ENCODE assay signal across 12 cellular contexts in genomic region chr9:113350937-113351336, GRCh38. TPM values are rescaled to one million over a fixed set of nuclear protein-coding genes. Genes with fewer than 3 reads are reported as not detected.
DNase-seq lines count a peak whose midpoint lies in the region; ATAC-seq, FAIRE-seq and TF ChIP-seq lines count a peak whose summit lies in the region.
"Had no signal": no experiment of that assay in that cellular context is flagged by ENCODE, and none has a peak within 500 bp of the region (broad histone marks: within the 10 kb centered on the region; RNA-seq: fewer than 3 reads in every experiment).

No MANE protein-coding gene starts in this region.

- intact Hi-C loops in endothelial cell of umbilical vein (cut with micrococcal nuclease), result no loop called here
- intact Hi-C loops in vagina (cut with DNase I), result no loop called here

- no peak overlapping the region for H3K9ac ChIP-seq in endothelial cell of umbilical vein (replicated peaks; ENCODE audit: extremely low read depth, insufficient read depth, low read length)

- TF ChIP-seq CTCF in DOHH2 (IDR thresholded peaks at IDR 0.05; ENCODE audit: low read depth, low read length, poor library complexity, severe bottlenecking) (no peak), endothelial cell of umbilical vein (IDR thresholded peaks at IDR 0.05; ENCODE audit: extremely low read depth in 1 of 2, insufficient read depth in 1 of 2, low read depth in 1 of 2, low read length in 2 of 2) (no peak), vagina (IDR thresholded peaks at IDR 0.05) (no peak)

- no TSS peak for BruUV-seq in endothelial cell of umbilical vein (replicated peaks; lab: Mats Ljungman, UMichigan)

- no peak overlapping the region for H2AFZ ChIP-seq in endothelial cell of umbilical vein (ENCODE audit: low read depth, low read length)

- H3F3A ChIP-seq in DOHH2 (ENCODE audit: control insufficient read depth, insufficient read depth), result peaks cover 2% of the 10 kb centered on the region; the same call in 1 of the 2 replicates

- dilution Hi-C loops in endothelial cell of umbilical vein (cut with MboI; ENCODE audit: extremely low pct_ligation_motif_present, low sequenced_read_pairs), result no loop called here

- H3K27ac ChIP-seq in DOHH2 (ENCODE audit: low read depth, low read length) (no peak overlapping the region), endothelial cell of umbilical vein (ENCODE audit: insufficient read depth, low read depth, low read length) (no peak overlapping the region), vagina (no peak overlapping the region)
- H3K27ac ChIP-seq: right lobe of liver, testis had no signal

- CTCF ChIA-PET in endothelial cell of umbilical vein (lab: Charles Lee), result interaction anchor here (1.8 to 2.2 kb wide), 2 partner anchors 11 to 54 kb away, joined by 5 read pairs; partner anchors contain the start of gene WDR31

- H3K9me3 ChIP-seq in DOHH2 (ENCODE audit: control insufficient read depth, insufficient read depth, low read length) (no peaks in the 10 kb centered on the region), endothelial cell of umbilical vein (replicated peaks; ENCODE audit: control insufficient read depth, insufficient read depth, low read length) (no peaks in the 10 kb centered on the region), vagina (no peaks in the 10 kb centered on the region)
- H3K9me3 ChIP-seq: right lobe of liver, testis had no signal

- TF ChIP-seq POLR2A in endothelial cell of umbilical vein (IDR thresholded peaks at IDR 0.05; ENCODE audit: low read depth, low read length) (no peak), vagina (IDR thresholded peaks at IDR 0.05) (no peak)

- H3K4me2 ChIP-seq in DOHH2 (ENCODE audit: low read length) (peak overlapping the region; percentile 69), endothelial cell of umbilical vein (ENCODE audit: insufficient read depth, low read length) (no peak overlapping the region)

- no peak for FAIRE-seq in endothelial cell of umbilical vein (lab: Jason Lieb, UNC)

- H3K79me2 ChIP-seq in DOHH2 (ENCODE audit: control insufficient read depth, low read length) (no peaks in the 10 kb centered on the region), endothelial cell of umbilical vein (ENCODE audit: control insufficient read depth, insufficient read depth, low read length) (no peaks in the 10 kb centered on the region)

- ATAC-seq in GM21786 (IDR thresholded peaks at IDR 0.05; ENCODE audit: unreplicated experiment) (peak; percentile 51), HG03457 (IDR thresholded peaks at IDR 0.05; ENCODE audit: unreplicated experiment) (no peak), HG03354 (IDR thresholded peaks at IDR 0.05; ENCODE audit: poor library complexity, severe bottlenecking, unreplicated experiment) (no peak), GM19397 (IDR thresholded peaks at IDR 0.05; ENCODE audit: unreplicated experiment) (no peak)

- no peak overlapping the region for H3K4me3 ChIP-seq in DOHH2 (ENCODE audit: low read length)
- H3K4me3 ChIP-seq in endothelial cell of umbilical vein (replicated peaks in 1 of 3; ENCODE audit: insufficient read depth in 1 of 3, low read depth in 1 of 3, low read length in 3 of 3), result no peak overlapping the region
- H3K4me3 ChIP-seq in vagina, result no peak overlapping the region
- H3K4me3 ChIP-seq: right lobe of liver, testis had no signal

- POLR2A ChIA-PET in endothelial cell of umbilical vein (lab: Charles Lee), result no interaction called here

- H3K36me3 ChIP-seq in DOHH2 (ENCODE audit: control insufficient read depth, low read length) (no peaks in the 10 kb centered on the region), endothelial cell of umbilical vein (ENCODE audit: control insufficient read depth in 2 of 2, extremely low read depth in 1 of 2, insufficient read depth in 2 of 2, low read length in 2 of 2) (no peaks in the 10 kb centered on the region), vagina (no peaks in the 10 kb centered on the region)
- H3K36me3 ChIP-seq: right lobe of liver had no signal

- peaks cover 20% of the 10 kb centered on the region for H3K4me1 ChIP-seq in DOHH2 (ENCODE audit: control insufficient read depth, low read length)
- peaks cover 3% of the 10 kb centered on the region for H3K4me1 ChIP-seq in endothelial cell of umbilical vein (ENCODE audit: control insufficient read depth, extremely low read depth, insufficient read depth, low read length)
- peaks cover 9% of the 10 kb centered on the region for H3K4me1 ChIP-seq in vagina

- peaks cover 46% of the 10 kb centered on the region for H3K27me3 ChIP-seq in DOHH2 (ENCODE audit: control insufficient read depth, low read length)
- H3K27me3 ChIP-seq in endothelial cell of umbilical vein (ENCODE audit: control insufficient read depth in 2 of 2, insufficient read depth in 2 of 2, low read length in 2 of 2), result peaks cover 44 to 53% of the 10 kb centered on the region in 2 experiments
- peaks cover 5% of the 10 kb centered on the region for H3K27me3 ChIP-seq in vagina
- H3K27me3 ChIP-seq: right lobe of liver, testis had no signal

- H4K20me1 ChIP-seq in DOHH2 (ENCODE audit: control insufficient read depth, insufficient read depth, low read depth, low read length) (no peaks in the 10 kb centered on the region), endothelial cell of umbilical vein (replicated peaks; ENCODE audit: control insufficient read depth, extremely low read depth, insufficient read depth, low read length) (no peaks in the 10 kb centered on the region)

- no peaks in the 10 kb centered on the region for H3K9me2 ChIP-seq in DOHH2 (replicated peaks; ENCODE audit: control insufficient read depth, low read length)

- no peaks in the 10 kb centered on the region for H3K9me1 ChIP-seq in endothelial cell of umbilical vein (replicated peaks; ENCODE audit: control insufficient read depth, extremely low read depth, insufficient read depth, low read length)

- DNase-seq in SKM-1 treated with dmso at 0.1 percent for 144 hours (lab: John Stamatoyannopoulos, UW; ENCODE audit: unreplicated experiment) (peak; percentile 32), endothelial cell of umbilical vein (ENCODE audit: low read depth, low spot score) (no peak), vagina (ENCODE audit: extremely low spot score in 2 of 2) (no peak)
- DNase-seq: NCI-H1105 treated with DMSO at 0.1 percent for 48 hours, right lobe of liver had no signal

TF ChIP-seq in endothelial cell of umbilical vein, 7 proteins besides CTCF, POLR2A, EP300 and RAD21 (continues in another document):
- TF ChIP-seq EZH2 (IDR thresholded peaks at IDR 0.05; ENCODE audit: borderline replicate concordance, low read depth, low read length, severe bottlenecking), result peak; percentile 47

RNA-seq across cellular contexts. Expression of gene BSPRY, which starts 1.6 kb away (rescaled TPM):
- total RNA-seq in endothelial cell of umbilical vein (not detected in 2 replicates), vagina (3.9 TPM)
- not detected in 2 replicates for polyA plus RNA-seq in endothelial cell of umbilical vein
- not detected in 2 replicates for polyA plus RNA-seq in endothelial cell of umbilical vein (2011; cell fraction: cytosol; rRNA removed)
- not detected in 2 replicates for polyA plus RNA-seq in endothelial cell of umbilical vein (2011; cell fraction: nucleus; rRNA removed)
- not detected in 2 replicates for polyA plus RNA-seq in endothelial cell of umbilical vein (2012)
- not detected in 2 replicates for polyA minus RNA-seq in endothelial cell of umbilical vein
- not detected for polyA minus RNA-seq in endothelial cell of umbilical vein (2011; cell fraction: cytosol; rRNA and poly(A)+ RNA removed)
- polyA minus RNA-seq in endothelial cell of umbilical vein (2011; cell fraction: nucleus; rRNA and poly(A)+ RNA removed), result not detected in 2 replicates

RNA-seq across cellular contexts. Expression of gene WDR31, which starts 10.9 kb away (rescaled TPM):
- total RNA-seq in endothelial cell of umbilical vein, result 0.62 and 1.00 TPM in 2 replicates
- 0.22 and 0.25 TPM in 2 replicates for polyA plus RNA-seq in endothelial cell of umbilical vein
- 0.34 and 0.35 TPM in 2 replicates for polyA plus RNA-seq in endothelial cell of umbilical vein (2011; cell fraction: cytosol; rRNA removed)
- polyA plus RNA-seq in endothelial cell of umbilical vein (2011; cell fraction: nucleus; rRNA removed), result 0.47 and 0.53 TPM in 2 replicates
- polyA plus RNA-seq in endothelial cell of umbilical vein (2012), result 0.59 and 0.75 TPM in 2 replicates
- polyA minus RNA-seq in endothelial cell of umbilical vein, result 0.70 and 11.7 TPM in 2 replicates
- polyA minus RNA-seq in endothelial cell of umbilical vein (2011; cell fraction: cytosol; rRNA and poly(A)+ RNA removed), result 2.4 TPM
- 0.48 and 0.67 TPM in 2 replicates for polyA minus RNA-seq in endothelial cell of umbilical vein (2011; cell fraction: nucleus; rRNA and poly(A)+ RNA removed)
- total RNA-seq in vagina, result 2.0 TPM

RNA-seq across cellular contexts. Expression of gene HDHD3, which starts 25.8 kb away (rescaled TPM):
- total RNA-seq in endothelial cell of umbilical vein (7.6 and 8.0 TPM in 2 replicates), vagina (31.7 TPM)
- polyA plus RNA-seq in endothelial cell of umbilical vein, result 14.1 and 15.5 TPM in 2 replicates
- polyA plus RNA-seq in endothelial cell of umbilical vein (2011; cell fraction: cytosol; rRNA removed), result 7.0 and 10.1 TPM in 2 replicates
- polyA plus RNA-seq in endothelial cell of umbilical vein (2011; cell fraction: nucleus; rRNA removed), result 10.5 and 11.1 TPM in 2 replicates
- 7.1 and 7.3 TPM in 2 replicates for polyA plus RNA-seq in endothelial cell of umbilical vein (2012)
- 4.9 and 7.6 TPM in 2 replicates for polyA minus RNA-seq in endothelial cell of umbilical vein
- polyA minus RNA-seq in endothelial cell of umbilical vein (2011; cell fraction: cytosol; rRNA and poly(A)+ RNA removed), result 8.1 TPM
- 3.4 and 4.8 TPM in 2 replicates for polyA minus RNA-seq in endothelial cell of umbilical vein (2011; cell fraction: nucleus; rRNA and poly(A)+ RNA removed)

RNA-seq across cellular contexts. Expression of gene RNF183, which starts 47.8 kb away (rescaled TPM):
- not detected in 2 replicates for total RNA-seq in endothelial cell of umbilical vein
- not detected in 2 replicates for polyA plus RNA-seq in endothelial cell of umbilical vein
- polyA plus RNA-seq in endothelial cell of umbilical vein (2011; cell fraction: cytosol; rRNA removed), result not detected in 2 replicates
- 0.29 and 0.37 TPM in 2 replicates for polyA plus RNA-seq in endothelial cell of umbilical vein (2011; cell fraction: nucleus; rRNA removed)
- polyA plus RNA-seq in endothelial cell of umbilical vein (2012), result not detected in 2 replicates
- polyA minus RNA-seq in endothelial cell of umbilical vein, result 0.11 TPM in 1 of 2 replicates, not detected in the other
- polyA minus RNA-seq in endothelial cell of umbilical vein (2011; cell fraction: cytosol; rRNA and poly(A)+ RNA removed), result not detected
- polyA minus RNA-seq in endothelial cell of umbilical vein (2011; cell fraction: nucleus; rRNA and poly(A)+ RNA removed), result not detected in 2 replicates
- total RNA-seq in vagina, result not detected
- total RNA-seq: cerebellum had no signal

RNA-seq across cellular contexts. Expression of gene ALAD, which starts 50.1 kb away (rescaled TPM):
- total RNA-seq in endothelial cell of umbilical vein (29.5 TPM in 2 replicates), vagina (29.5 TPM)
- polyA plus RNA-seq in endothelial cell of umbilical vein, result 11.8 and 12.8 TPM in 2 replicates
- polyA plus RNA-seq in endothelial cell of umbilical vein (2011; cell fraction: cytosol; rRNA removed), result 10.4 and 11.1 TPM in 2 replicates
- polyA plus RNA-seq in endothelial cell of umbilical vein (2011; cell fraction: nucleus; rRNA removed), result 17.1 and 19.1 TPM in 2 replicates
- 28.3 and 36.1 TPM in 2 replicates for polyA plus RNA-seq in endothelial cell of umbilical vein (2012)
- polyA minus RNA-seq in endothelial cell of umbilical vein, result 15.2 and 25.8 TPM in 2 replicates
- 3.5 TPM for polyA minus RNA-seq in endothelial cell of umbilical vein (2011; cell fraction: cytosol; rRNA and poly(A)+ RNA removed)
- polyA minus RNA-seq in endothelial cell of umbilical vein (2011; cell fraction: nucleus; rRNA and poly(A)+ RNA removed), result 11.7 and 15.1 TPM in 2 replicates
